Comparison of ENCODE assay signal across 1 cellular context in genomic region chr15:70096975-70097336, GRCh38.
TF ChIP-seq lines count a peak whose summit lies in the region.

No MANE protein-coding gene starts in this region.

TF ChIP-seq in endothelial cell of umbilical vein, 7 proteins besides CTCF, POLR2A, EP300 and RAD21 (continued from another document):
- TF ChIP-seq MYC (IDR thresholded peaks at IDR 0.05; ENCODE audit: low read depth, low read length) (no peak), FOS (IDR thresholded peaks at IDR 0.05; ENCODE audit: borderline replicate concordance, insufficient read depth, low read length) (no peak)
